1 cellular context compared by ENCODE assay signal in genomic region chr3:138834359-138835176, GRCh38.
A peak's percentile ranks its signal among the peaks of the same experiment; 100 is the strongest.
TF ChIP-seq lines count a peak whose summit lies in the region.

PIK3CB (minus strand) TSS chr3:138834928; CDS start chr3:138759343, 75,585 bp downstream.

TF ChIP-seq in HepG2, 621 proteins besides CTCF, POLR2A, EP300 and RAD21 (continued from another document and continues in another):
- TF ChIP-seq SKIL (CRISPR knock-in tag; IDR thresholded peaks at IDR 0.05; ENCODE audit: borderline replicate concordance) (no peak), FIP1L1 (IDR thresholded peaks at IDR 0.05; ENCODE audit: borderline replicate concordance, insufficient read depth, low read depth, low read length) (no peak), AKAP8 (CRISPR knock-in tag; IDR thresholded peaks at IDR 0.05) (no peak), ZNF773 (CRISPR knock-in tag; IDR thresholded peaks at IDR 0.05; ENCODE audit: borderline replicate concordance) (peak; percentile 52; the same call in 1 of the 2 replicates), ZFP90 (CRISPR knock-in tag; IDR thresholded peaks at IDR 0.05; ENCODE audit: borderline replicate concordance) (no peak), JDP2 (CRISPR knock-in tag; IDR thresholded peaks at IDR 0.05; ENCODE audit: borderline replicate concordance) (no peak), RCOR2 (CRISPR knock-in tag; IDR thresholded peaks at IDR 0.05) (no peak), FOXP1 (IDR thresholded peaks at IDR 0.05) (no peak), FOXP1 (CRISPR knock-in tag; IDR thresholded peaks at IDR 0.05) (no peak), TRAFD1 (CRISPR knock-in tag; IDR thresholded peaks at IDR 0.05; ENCODE audit: borderline replicate concordance) (no peak), CEBPG (CRISPR knock-in tag; IDR thresholded peaks at IDR 0.05) (no peak), SPEN (CRISPR knock-in tag; IDR thresholded peaks at IDR 0.05; ENCODE audit: low read depth) (no peak; the same call in 1 of the 2 replicates), ZNF142 (CRISPR knock-in tag; IDR thresholded peaks at IDR 0.05) (peak; percentile 92), SNAPC2 (CRISPR knock-in tag; IDR thresholded peaks at IDR 0.05) (peak; percentile 74; the same call in 1 of the 2 replicates), ZSCAN30 (CRISPR knock-in tag; IDR thresholded peaks at IDR 0.05) (0 out of 2 replicates have a peak, but pooled peaks have one; percentile 62), TEF (CRISPR knock-in tag; IDR thresholded peaks at IDR 0.05) (peak; percentile 58; the same call in 1 of the 2 replicates), ZNF513 (CRISPR knock-in tag; conservative IDR thresholded peaks at IDR 0.05) (no peak), ZNF407 (CRISPR knock-in tag; IDR thresholded peaks at IDR 0.05; ENCODE audit: not compliant biosample characterization) (no peak), ZNF574 (CRISPR knock-in tag; IDR thresholded peaks at IDR 0.05) (peak; percentile 62), ESRRA (CRISPR knock-in tag; IDR thresholded peaks at IDR 0.05; ENCODE audit: low read depth) (0 out of 2 replicates have a peak, but pooled peaks have one; percentile 24), ARID5B (CRISPR knock-in tag; IDR thresholded peaks at IDR 0.05) (peak; percentile 47; the same call in 1 of the 2 replicates), EZH2 (conservative IDR thresholded peaks at IDR 0.05; ENCODE audit: low read depth, low read length) (no peak)
